8 cellular contexts compared by ENCODE assay signal in the genomic region with DNA sequence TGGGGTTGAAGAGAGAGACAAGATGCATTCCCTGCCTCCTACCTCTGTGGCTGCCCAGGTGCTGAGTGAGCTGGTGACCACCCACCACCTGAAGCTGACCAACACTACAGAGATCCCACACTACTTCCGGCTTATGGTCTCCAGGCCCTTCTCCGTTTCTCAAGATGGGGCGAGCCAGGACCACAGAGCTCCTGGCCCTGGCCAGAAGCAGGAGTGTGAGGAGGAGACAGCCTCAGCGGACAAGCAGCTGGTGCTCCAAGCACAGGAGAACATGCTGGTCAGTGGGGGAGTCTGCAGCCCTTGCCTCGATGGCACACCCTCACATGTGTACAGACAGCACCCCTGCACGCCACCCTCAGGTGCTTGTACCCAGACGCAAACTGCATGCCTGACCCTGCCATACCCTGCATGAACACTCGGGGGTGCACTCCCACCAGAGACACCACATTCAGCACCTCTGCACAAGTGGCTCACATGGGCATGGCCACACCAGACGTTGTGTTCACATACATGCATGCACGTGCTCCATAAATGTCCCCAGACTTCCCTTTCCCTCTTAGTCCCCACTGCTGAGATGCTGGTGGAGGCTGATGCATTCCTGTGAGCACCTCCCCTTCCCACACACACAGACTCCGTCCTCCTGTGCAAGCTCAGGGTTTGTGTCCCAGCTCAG. TPM values are rescaled to one million over a fixed set of nuclear protein-coding genes. Genes with fewer than 3 reads are reported as not detected.
DNase-seq lines count a peak whose midpoint lies in the region; ATAC-seq, FAIRE-seq and TF ChIP-seq lines count a peak whose summit lies in the region.

No MANE protein-coding gene starts in this region.

- intact Hi-C loops in tibial artery (cut with DNase I; ENCODE audit: low total_unique reads), result loop anchor here (5.0 kb wide), 1 partner anchor 359 kb away; no protein-coding TSS in a partner anchor

- H3K4me3 ChIP-seq in neutrophil (ENCODE audit: low read depth in 1 of 2, low read length in 1 of 2) (no peak overlapping the region), tibial artery (no peak overlapping the region)

- peak; percentile 61 for ATAC-seq in HG02870 (IDR thresholded peaks at IDR 0.05; ENCODE audit: unreplicated experiment)

- peak overlapping the region; percentile 43 for H3K27ac ChIP-seq in neutrophil
- H3K27ac ChIP-seq in tibial artery, result no peak overlapping the region

- no peaks in the 10 kb centered on the region for H3K27me3 ChIP-seq in neutrophil
- H3K27me3 ChIP-seq in tibial artery, result no peaks in the 10 kb centered on the region

- H3K4me1 ChIP-seq in neutrophil (ENCODE audit: control insufficient read depth in 1 of 2, insufficient read depth in 1 of 2, low read depth in 1 of 2, low read length in 1 of 2) (peaks cover 3 to 4% of the 10 kb centered on the region in 2 experiments), tibial artery (peaks cover 0 to 6% (median 0%) of the 10 kb centered on the region in 4 donors)

- H3K9me3 ChIP-seq in neutrophil (no peaks in the 10 kb centered on the region), tibial artery (no peaks in the 10 kb centered on the region)

- TF ChIP-seq CTCF in neutrophil (IDR thresholded peaks at IDR 0.05), result peak; percentile 68
- peak; percentile 68 to 70 for TF ChIP-seq CTCF in tibial artery (IDR thresholded peaks at IDR 0.05)

- DNase-seq in 8988T (peak; percentile 82), GM12892 (ENCODE audit: insufficient read length) (peak; percentile 76), NOMO-1 treated with dmso at 0.1 percent for 144 hours (lab: John Stamatoyannopoulos, UW; ENCODE audit: unreplicated experiment) (peak; percentile 41), activated T-cell treated with anti-CD3 and anti-CD28 coated beads for 1 hour (ENCODE audit: low read depth) (peak; percentile 67), fibroblast of gingiva (ENCODE audit: low read depth) (peak; percentile 57), tibial artery (peak; percentile 69 to 74)

- FAIRE-seq in GM12892 (lab: Jason Lieb, UNC), result peak; percentile 79

- TF ChIP-seq POLR2A in GM12892 (IDR thresholded peaks at IDR 0.05; ENCODE audit: low read depth, low read length), result no peak; the same call in 1 of the 2 replicates

- H3K36me3 ChIP-seq in neutrophil (peaks cover 72% of the 10 kb centered on the region), tibial artery (peaks cover 10 to 44% (median 27%) of the 10 kb centered on the region in 3 donors)

RNA-seq across cellular contexts. Expression of gene ACAA1, which starts 19.0 kb away (rescaled TPM):
- polyA plus RNA-seq in GM12892 (2012; ENCODE audit: missing spikeins), result 40.3 TPM

RNA-seq across cellular contexts. Expression of gene MYD88, which starts 20.6 kb away (rescaled TPM):
- 28.8 TPM for polyA plus RNA-seq in GM12892 (2012; ENCODE audit: missing spikeins)

RNA-seq across cellular contexts. Expression of gene OXSR1, which starts 47.5 kb away (rescaled TPM):
- polyA plus RNA-seq in GM12892 (2012; ENCODE audit: missing spikeins), result 39.0 TPM
